In the genomic region with DNA sequence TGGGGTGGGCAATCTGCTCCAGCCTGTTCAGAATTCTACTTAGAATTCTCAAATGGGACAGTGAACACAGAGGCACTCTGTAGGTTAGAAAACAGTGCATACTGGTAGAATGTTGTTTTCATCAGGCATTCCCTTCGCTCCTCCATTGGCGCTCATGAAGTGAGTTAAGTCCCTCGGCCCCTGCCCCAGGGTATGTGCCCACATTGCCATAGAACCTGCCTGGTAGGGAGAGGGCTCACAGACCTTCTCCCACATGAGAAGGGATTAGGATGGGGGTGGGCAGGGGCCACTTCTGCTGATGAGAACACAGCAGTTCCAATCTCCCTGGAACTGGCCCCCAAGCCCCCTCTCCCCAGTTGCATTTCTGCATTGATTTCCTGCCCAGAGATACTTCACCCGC, we compare ENCODE assay signal across 1 cellular context.
TF ChIP-seq lines count a peak whose summit lies in the region.

No MANE protein-coding gene starts in this region.

TF ChIP-seq in HepG2, 621 proteins besides CTCF, POLR2A, EP300 and RAD21 (continued from another document):
- TF ChIP-seq, protein P1, sequence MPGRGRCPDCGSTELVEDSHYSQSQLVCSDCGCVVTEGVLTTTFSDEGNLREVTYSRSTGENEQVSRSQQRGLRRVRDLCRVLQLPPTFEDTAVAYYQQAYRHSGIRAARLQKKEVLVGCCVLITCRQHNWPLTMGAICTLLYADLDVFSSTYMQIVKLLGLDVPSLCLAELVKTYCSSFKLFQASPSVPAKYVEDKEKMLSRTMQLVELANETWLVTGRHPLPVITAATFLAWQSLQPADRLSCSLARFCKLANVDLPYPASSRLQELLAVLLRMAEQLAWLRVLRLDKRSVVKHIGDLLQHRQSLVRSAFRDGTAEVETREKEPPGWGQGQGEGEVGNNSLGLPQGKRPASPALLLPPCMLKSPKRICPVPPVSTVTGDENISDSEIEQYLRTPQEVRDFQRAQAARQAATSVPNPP (CRISPR knock-in tag; IDR thresholded peaks at IDR 0.05): no peak
- TF ChIP-seq TOE1 (CRISPR knock-in tag; IDR thresholded peaks at IDR 0.05): no peak
- TF ChIP-seq ZNF607 (CRISPR knock-in tag; IDR thresholded peaks at IDR 0.05; ENCODE audit: borderline replicate concordance): no peak
- no peak for TF ChIP-seq ZNF616 (CRISPR knock-in tag; IDR thresholded peaks at IDR 0.05; ENCODE audit: low read depth)
- no peak for TF ChIP-seq GMEB2 (CRISPR knock-in tag; IDR thresholded peaks at IDR 0.05; ENCODE audit: low read depth)
- TF ChIP-seq ZBTB40 (IDR thresholded peaks at IDR 0.05): no peak
- no peak for TF ChIP-seq ZBTB40 (CRISPR knock-in tag; IDR thresholded peaks at IDR 0.05)
- TF ChIP-seq HNRNPUL1 (IDR thresholded peaks at IDR 0.05; ENCODE audit: low read depth, low read length): no peak
- TF ChIP-seq SRY (CRISPR knock-in tag; IDR thresholded peaks at IDR 0.05): no peak
- TF ChIP-seq ADNP (CRISPR knock-in tag; IDR thresholded peaks at IDR 0.05): no peak
